In the genomic region with DNA sequence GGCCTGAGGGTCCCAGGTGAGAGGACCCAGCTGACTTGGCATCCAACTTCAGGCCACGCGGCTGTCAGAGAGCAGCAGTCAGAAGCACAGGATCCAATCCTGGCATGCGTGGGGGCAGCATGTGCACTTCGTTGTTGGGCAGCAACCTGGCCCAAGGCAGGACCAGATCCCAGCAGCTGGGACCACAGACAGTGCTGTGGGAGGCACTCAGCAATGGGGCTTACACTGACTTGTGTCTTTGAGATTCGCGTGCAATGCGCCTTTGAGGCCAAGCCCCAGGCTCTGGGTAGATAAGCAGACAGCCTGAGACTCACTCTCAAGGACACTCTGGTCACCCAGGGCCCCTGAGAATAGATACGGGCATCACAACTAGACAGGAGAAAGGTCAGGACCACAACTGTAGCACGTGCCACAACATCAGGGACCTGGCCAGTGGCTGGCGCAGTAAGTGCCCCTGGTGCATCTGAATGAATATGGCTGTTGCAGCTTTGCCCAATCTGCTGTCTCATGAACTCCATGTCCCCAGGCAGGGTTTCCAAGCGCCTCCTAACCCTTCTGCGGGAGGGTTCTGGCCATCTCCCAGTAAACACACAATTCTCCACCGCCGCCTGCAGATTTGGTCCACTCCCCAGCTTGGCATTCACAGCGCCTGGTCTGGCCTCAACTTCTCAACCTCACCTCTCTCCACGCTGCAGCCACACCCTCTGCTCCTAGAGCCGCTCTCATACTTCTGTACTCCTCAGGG, we compare ENCODE assay signal across 16 cellular contexts. TPM values are rescaled to one million over a fixed set of nuclear protein-coding genes. Genes with fewer than 3 reads are reported as not detected.
A peak's percentile ranks its signal among the peaks of the same experiment; 100 is the strongest.
DNase-seq lines count a peak whose midpoint lies in the region; ATAC-seq and TF ChIP-seq lines count a peak whose summit lies in the region.
"Had no signal": no experiment of that assay in that cellular context is flagged by ENCODE, and none has a peak within 500 bp of the region (broad histone marks: within the 10 kb centered on the region; RNA-seq: fewer than 3 reads in every experiment).

No MANE protein-coding gene starts in this region.

- H3K27me3 ChIP-seq in cardiac muscle cell: no peaks in the 10 kb centered on the region
- H3K27me3 ChIP-seq in adrenal gland: no peaks in the 10 kb centered on the region

- DNase-seq in cardiac muscle cell (ENCODE audit: low read depth in 1 of 2, low spot score in 1 of 2) (peak in 1 of 2 donors; percentile 41), cardiac septum (ENCODE audit: low spot score) (no peak), adrenal gland (peak in 6 of 7 donors; percentile 67 to 85 (median 81)), mesothelial cell of epicardium (ENCODE audit: low spot score in 2 of 2, unreplicated experiment in 2 of 2) (no peak), NCI-H1105 treated with DMSO at 0.1 percent for 48 hours (lab: John Stamatoyannopoulos, UW) (no peak), NCI-H146 (lab: John Stamatoyannopoulos, UW) (no peak), HuH-7 (ENCODE audit: low spot score) (no peak)
- DNase-seq: activated CD4-positive, alpha-beta T cell treated with anti-CD3 and anti-CD28 coated beads, Interleukin-2, amount 50 U/mL, for 1 hour; cortex of kidney; IMR-90; NCI-H2029; stimulated activated CD8-positive, alpha-beta memory T cell treated with anti-CD3 and anti-CD28 coated beads, Interleukin-4, amount 100 ng/mL, for 48 hours; SW 1271 had no signal

- 48 to 56% (median 52%) methylated on average over 12 to 17 of the region's 17 CpGs for WGBS in adrenal gland, 4 donors

- no peaks in the 10 kb centered on the region for H3K36me3 ChIP-seq in cardiac muscle cell
- H3K36me3 ChIP-seq in adrenal gland (replicated peaks in 1 of 2): no peaks in the 10 kb centered on the region
- H3K36me3 ChIP-seq: neural progenitor cell had no signal

- H3K27ac ChIP-seq in cardiac muscle cell (peak overlapping the region; percentile 82), adrenal gland (peak overlapping the region in 3 of 5 donors; percentile 28 to 86 (median 64))
- H3K27ac ChIP-seq: neural progenitor cell had no signal

- TF ChIP-seq CTCF in cardiac muscle cell (IDR thresholded peaks at IDR 0.05; ENCODE audit: low read depth, low read length) (no peak), adrenal gland (IDR thresholded peaks at IDR 0.05) (no peak), mesothelial cell of epicardium (IDR thresholded peaks at IDR 0.05; ENCODE audit: unreplicated experiment) (no peak)

- no peaks in the 10 kb centered on the region for H3K27me3 Mint-ChIP-seq in mesothelial cell of epicardium (ENCODE audit: low read depth)

- peaks cover 15% of the 10 kb centered on the region for H3K4me1 Mint-ChIP-seq in mesothelial cell of epicardium

- H3K4me1 ChIP-seq in cardiac muscle cell (ENCODE audit: low read depth): peaks cover 14% of the 10 kb centered on the region
- H3K4me1 ChIP-seq in adrenal gland (replicated peaks in 1 of 2): peaks cover 23 to 69% of the 10 kb centered on the region in 2 donors

- H3K4me3 Mint-ChIP-seq in mesothelial cell of epicardium: peak overlapping the region; percentile 13
- H3K4me3 Mint-ChIP-seq: neural progenitor cell had no signal

- H3K9me3 ChIP-seq in cardiac muscle cell (ENCODE audit: low read depth): no peaks in the 10 kb centered on the region
- no peaks in the 10 kb centered on the region for H3K9me3 ChIP-seq in adrenal gland (replicated peaks in 1 of 3)
- H3K9me3 ChIP-seq: HAP-1 had no signal

- no peak for ATAC-seq in GM21737 (IDR thresholded peaks at IDR 0.05; ENCODE audit: unreplicated experiment)

- peak in 1 of 2 donors; percentile 32 for TF ChIP-seq POLR2A in adrenal gland (IDR thresholded peaks at IDR 0.05)

- peak overlapping the region; percentile 7 for H3K27ac Mint-ChIP-seq in mesothelial cell of epicardium

- H3K4me3 ChIP-seq in cardiac muscle cell: no peak overlapping the region
- no peak overlapping the region for H3K4me3 ChIP-seq in adrenal gland
- H3K4me3 ChIP-seq: HAP-1, neural progenitor cell had no signal

- intact Hi-C loops in cardiac septum (cut with DNase I) (no loop called here), adrenal gland (cut with DNase I) (no loop called here)

- no peaks in the 10 kb centered on the region for H3K9me3 Mint-ChIP-seq in mesothelial cell of epicardium

- H3K36me3 Mint-ChIP-seq in mesothelial cell of epicardium: peaks cover 13% of the 10 kb centered on the region

RNA-seq across cellular contexts. Expression of gene PAM16, which starts 3.2 kb away (rescaled TPM):
- total RNA-seq in cardiac muscle cell: 65.1 and 72.5 TPM in 2 replicates
- 71.8 and 82.8 TPM in 2 replicates for polyA plus RNA-seq in cardiac muscle cell
- 43.3 TPM for total RNA-seq in cardiac septum
- 10 to 100 TPM; 35.5 to 68.8 (median 54.0) TPM for total RNA-seq in adrenal gland
- polyA plus RNA-seq in adrenal gland: 100 to 1,000 TPM in 2 of 3 donors, 10 to 100 TPM in 1; 25.0 to 310 (median 285) TPM
- 31.8 to 35.6 TPM (median 33.6 TPM) in 3 replicates for total RNA-seq in mesothelial cell of epicardium

RNA-seq across cellular contexts. Expression of gene VASN, which starts 23.7 kb away (rescaled TPM):
- total RNA-seq in cardiac muscle cell: 23.3 and 33.3 TPM in 2 replicates
- 18.9 and 30.5 TPM in 2 replicates for polyA plus RNA-seq in cardiac muscle cell
- 6.3 TPM for total RNA-seq in cardiac septum
- total RNA-seq in adrenal gland: 10 to 100 TPM; 16.1 to 44.7 (median 27.4) TPM
- polyA plus RNA-seq in adrenal gland: 10 to 100 TPM in 2 of 3 donors, under 1 TPM in 1; 0.77 to 23.9 (median 15.5) TPM
- 36.7 to 37.6 TPM (median 37.5 TPM) in 3 replicates for total RNA-seq in mesothelial cell of epicardium

RNA-seq across cellular contexts. Expression of gene GLIS2, which starts 32.1 kb away (rescaled TPM):
- total RNA-seq in cardiac muscle cell (10.4 and 14.5 TPM in 2 replicates), cardiac septum (31.4 TPM), adrenal gland (10 to 100 TPM; 11.9 to 36.2 (median 18.6) TPM), mesothelial cell of epicardium (78.2 to 80.3 TPM (median 79.6 TPM) in 3 replicates)
- polyA plus RNA-seq in cardiac muscle cell (10.3 and 15.4 TPM in 2 replicates), adrenal gland (10 to 100 TPM in 2 of 3 donors, 1 to 10 TPM in 1; 2.0 to 16.7 (median 13.4) TPM)

Comparison
In these comparisons a context has a peak if more than half of its experiments do, and no peak if none do; other contexts are left out.
1. DNase-seq: peak in adrenal gland (6 of 7); none in cardiac septum (single experiment), mesothelial cell of epicardium (0 of 2), NCI-H1105 treated with DMSO at 0.1 percent for 48 hours (single experiment), NCI-H146 (single experiment) and HuH-7 (single experiment).